13 cellular contexts compared by ENCODE assay signal in genomic region chr19:58379276-58379675, GRCh38. TPM values are rescaled to one million over a fixed set of nuclear protein-coding genes. Genes with fewer than 3 reads are reported as not detected.
DNase-seq lines count a peak whose midpoint lies in the region; ATAC-seq and TF ChIP-seq lines count a peak whose summit lies in the region.
"Had no signal": no experiment of that assay in that cellular context is flagged by ENCODE, and none has a peak within 500 bp of the region (broad histone marks: within the 10 kb centered on the region; RNA-seq: fewer than 3 reads in every experiment).

No MANE protein-coding gene starts in this region.

- H3K4me3 ChIP-seq in fibroblast of lung (replicated peaks in 1 of 4; ENCODE audit: control extremely low read depth in 1 of 4, insufficient read depth in 1 of 4, low read depth in 3 of 4, low read length in 4 of 4), result no peak overlapping the region
- no peak overlapping the region for H3K4me3 ChIP-seq in smooth muscle cell

- DNase-seq in activated naive CD4-positive, alpha-beta T cell treated with anti-CD3 and anti-CD28 coated beads for 36 hours, result no peak
- DNase-seq in activated naive CD4-positive, alpha-beta T cell treated with Interleukin-2 at 50 U/mL for 16 hours, result no peak
- DNase-seq in T-cell, result no peak
- DNase-seq in fibroblast of lung (ENCODE audit: low read depth in 2 of 2), result no peak
- no peak for DNase-seq in smooth muscle cell (lab: John Stamatoyannopoulos, UW; ENCODE audit: unreplicated experiment)
- DNase-seq in COR-L47 (lab: John Stamatoyannopoulos, UW), result no peak
- no peak for DNase-seq in NCI-H2107 (lab: John Stamatoyannopoulos, UW)
- DNase-seq in NCI-H524 treated with DMSO at 0.1 percent for 48 hours (lab: John Stamatoyannopoulos, UW), result no peak
- DNase-seq: NCI-H1092, NCI-H774 had no signal

- no peaks in the 10 kb centered on the region for H3K9me3 Mint-ChIP-seq in activated naive CD4-positive, alpha-beta T cell treated with anti-CD3 and anti-CD28 coated beads for 36 hours
- H3K9me3 Mint-ChIP-seq in T-cell, result no peaks in the 10 kb centered on the region

- no peaks in the 10 kb centered on the region for H4K20me1 ChIP-seq in fibroblast of lung (ENCODE audit: control insufficient read depth, extremely low read depth, insufficient read depth, low read length)
- H4K20me1 ChIP-seq in smooth muscle cell (ENCODE audit: low read depth), result no peaks in the 10 kb centered on the region

- H3K4me1 ChIP-seq in fibroblast of lung (ENCODE audit: control insufficient read depth, extremely low read depth, insufficient read depth, low read length), result peaks cover 4% of the 10 kb centered on the region
- peaks cover 3% of the 10 kb centered on the region for H3K4me1 ChIP-seq in smooth muscle cell (ENCODE audit: low read depth)

- CTCF ChIA-PET in activated naive CD4-positive, alpha-beta T cell treated with anti-CD3 and anti-CD28 coated beads for 36 hours (lab: Charles Lee), result no interaction called here
- CTCF ChIA-PET in T-cell (lab: Charles Lee), result no interaction called here

- H3K27me3 ChIP-seq in fibroblast of lung (ENCODE audit: control insufficient read depth, insufficient read depth, low read length), result no peaks in the 10 kb centered on the region
- no peaks in the 10 kb centered on the region for H3K27me3 ChIP-seq in smooth muscle cell (ENCODE audit: low read depth)

- H3K4me2 ChIP-seq in fibroblast of lung (ENCODE audit: extremely low read depth, insufficient read depth, low read length) (peak overlapping the region; percentile 87), smooth muscle cell (peak overlapping the region; percentile 89)

- POLR2A ChIA-PET in T-cell (lab: Charles Lee), result no interaction called here

- intact Hi-C loops in activated naive CD4-positive, alpha-beta T cell treated with anti-CD3 and anti-CD28 coated beads for 36 hours (cut with micrococcal nuclease), result no loop called here

- H3K27me3 Mint-ChIP-seq in activated naive CD4-positive, alpha-beta T cell treated with anti-CD3 and anti-CD28 coated beads for 36 hours (ENCODE audit: low read depth), result no peaks in the 10 kb centered on the region
- H3K27me3 Mint-ChIP-seq in T-cell, result no peaks in the 10 kb centered on the region

- H3K36me3 ChIP-seq in fibroblast of lung (ENCODE audit: control insufficient read depth, insufficient read depth, low read length) (no peaks in the 10 kb centered on the region), smooth muscle cell (ENCODE audit: low read depth) (no peaks in the 10 kb centered on the region)

- H3F3A ChIP-seq in smooth muscle cell (ENCODE audit: low read depth), result no peaks in the 10 kb centered on the region

- H3K27ac Mint-ChIP-seq in activated naive CD4-positive, alpha-beta T cell treated with anti-CD3 and anti-CD28 coated beads for 36 hours, result peak overlapping the region; percentile 90
- H3K27ac Mint-ChIP-seq in T-cell, result peak overlapping the region; percentile 94

- H3K9ac ChIP-seq in fibroblast of lung (ENCODE audit: insufficient read depth, low read length) (no peak overlapping the region), smooth muscle cell (ENCODE audit: low read depth) (no peak overlapping the region)

- H3K4me1 Mint-ChIP-seq in activated naive CD4-positive, alpha-beta T cell treated with anti-CD3 and anti-CD28 coated beads for 36 hours (ENCODE audit: low read depth), result peaks cover 15% of the 10 kb centered on the region
- peaks cover 24 to 30% (median 28%) of the 10 kb centered on the region in 3 donors for H3K4me1 Mint-ChIP-seq in T-cell

- no peaks in the 10 kb centered on the region for H3K36me3 Mint-ChIP-seq in activated naive CD4-positive, alpha-beta T cell treated with anti-CD3 and anti-CD28 coated beads for 36 hours (ENCODE audit: low read depth)
- H3K36me3 Mint-ChIP-seq in T-cell, result no peaks in the 10 kb centered on the region

- WGBS in smooth muscle cell (ENCODE audit: low lambda C conversion rate), result 93% methylated on average over 6 of the region's 6 CpGs

- H2AFZ ChIP-seq in fibroblast of lung (ENCODE audit: low read length) (no peak overlapping the region), smooth muscle cell (ENCODE audit: low read depth) (no peak overlapping the region)

- H3K27ac ChIP-seq in fibroblast of lung (ENCODE audit: insufficient read depth, low read length) (no peak overlapping the region), smooth muscle cell (ENCODE audit: low read depth) (no peak overlapping the region)

- ATAC-seq in T-cell (replicated peaks in 1 of 4), result no peak

- H3K79me2 ChIP-seq in fibroblast of lung (ENCODE audit: control insufficient read depth, insufficient read depth, low read length) (peaks cover 2% of the 10 kb centered on the region), smooth muscle cell (ENCODE audit: low read depth) (peaks cover 4% of the 10 kb centered on the region)

- no peak for TF ChIP-seq CTCF in fibroblast of lung (conservative IDR thresholded peaks at IDR 0.05 in 1 of 2, IDR thresholded peaks at IDR 0.05 in 1 of 2; ENCODE audit: low read depth in 1 of 2, low read length in 2 of 2)
- TF ChIP-seq CTCF in smooth muscle cell (IDR thresholded peaks at IDR 0.05; ENCODE audit: borderline replicate concordance, insufficient read depth, poor library complexity, severe bottlenecking), result no peak

- H3K4me3 Mint-ChIP-seq in activated naive CD4-positive, alpha-beta T cell treated with anti-CD3 and anti-CD28 coated beads for 36 hours, result peak overlapping the region; percentile 86
- peak overlapping the region; percentile 87 to 95 (median 87) for H3K4me3 Mint-ChIP-seq in T-cell

- H3K9me3 ChIP-seq in fibroblast of lung (ENCODE audit: control insufficient read depth, insufficient read depth, low read depth, low read length), result no peaks in the 10 kb centered on the region
- no peaks in the 10 kb centered on the region for H3K9me3 ChIP-seq in smooth muscle cell (replicated peaks; ENCODE audit: low read depth)

RNA-seq across cellular contexts. Expression of gene ZNF837, which starts 1.6 kb away (rescaled TPM):
- 1 to 10 TPM; 1.7 to 1.9 TPM for total RNA-seq in activated naive CD4-positive, alpha-beta T cell treated with anti-CD3 and anti-CD28 coated beads for 36 hours
- total RNA-seq in T-cell, result 1 to 10 TPM; 1.7 to 6.0 (median 5.0) TPM
- total RNA-seq in fibroblast of lung, result 1.5 and 1.8 TPM in 2 replicates
- polyA plus RNA-seq in fibroblast of lung, result 0.18 and 0.27 TPM in 2 replicates
- polyA plus RNA-seq in fibroblast of lung (2012), result 0.90 and 0.92 TPM in 2 replicates
- polyA minus RNA-seq in fibroblast of lung (ENCODE audit: low replicate concordance), result 0.35 TPM in 1 of 2 replicates, not detected in the other
- total RNA-seq in smooth muscle cell, result 4.4 and 5.9 TPM in 2 replicates
- polyA plus RNA-seq in smooth muscle cell, result 7.8 and 8.4 TPM in 2 replicates

RNA-seq across cellular contexts. Expression of gene RPS5, which starts 7.8 kb away (rescaled TPM):
- 1,000 to 10,000 TPM; 1,806 to 1,853 TPM for total RNA-seq in activated naive CD4-positive, alpha-beta T cell treated with anti-CD3 and anti-CD28 coated beads for 36 hours
- 1,000 to 10,000 TPM; 1,332 to 1,813 (median 1,414) TPM for total RNA-seq in T-cell
- total RNA-seq in fibroblast of lung, result 2,126 and 2,800 TPM in 2 replicates
- 1,173 and 1,532 TPM in 2 replicates for polyA plus RNA-seq in fibroblast of lung
- 1,367 and 1,629 TPM in 2 replicates for polyA plus RNA-seq in fibroblast of lung (2012)
- 1,823 and 1,849 TPM in 2 replicates for polyA minus RNA-seq in fibroblast of lung (ENCODE audit: low replicate concordance)
- total RNA-seq in smooth muscle cell, result 1,602 and 1,773 TPM in 2 replicates
- 650 and 684 TPM in 2 replicates for polyA plus RNA-seq in smooth muscle cell

RNA-seq across cellular contexts. Expression of gene RNF225, which starts 16.2 kb away (rescaled TPM):
- total RNA-seq in activated naive CD4-positive, alpha-beta T cell treated with anti-CD3 and anti-CD28 coated beads for 36 hours, result under 1 TPM in 1 of 2 experiments, not detected in 1; 0.32 TPM
- total RNA-seq in T-cell (1 to 10 TPM in 1 of 5 donors, under 1 TPM in 3, not detected in 1; 0.44 to 1.9 (median 0.51) TPM), fibroblast of lung (under 0.01 TPM in 1 of 2 replicates, not detected in the other), smooth muscle cell (not detected in 2 replicates)
- polyA plus RNA-seq in fibroblast of lung (not detected in 2 replicates), smooth muscle cell (0.96 and 2.2 TPM in 2 replicates)
- polyA plus RNA-seq in fibroblast of lung (2012), result not detected in 2 replicates
- polyA minus RNA-seq in fibroblast of lung (ENCODE audit: low replicate concordance), result not detected in 2 replicates
- total RNA-seq: dermis microvascular lymphatic vessel endothelial cell, glomerular endothelial cell, mesenteric fat pad had no signal

RNA-seq across cellular contexts. Expression of gene ZNF497, which starts 16.7 kb away (rescaled TPM):
- under 1 TPM; 0.40 to 0.41 TPM for total RNA-seq in activated naive CD4-positive, alpha-beta T cell treated with anti-CD3 and anti-CD28 coated beads for 36 hours
- total RNA-seq in T-cell (1 to 10 TPM in 4 of 5 donors, under 1 TPM in 1; 0.98 to 3.4 (median 2.2) TPM), fibroblast of lung (1.5 and 2.5 TPM in 2 replicates), smooth muscle cell (0.58 and 1.3 TPM in 2 replicates)
- polyA plus RNA-seq in fibroblast of lung (0.03 and 0.05 TPM in 2 replicates), smooth muscle cell (4.6 and 6.1 TPM in 2 replicates)
- 0.75 and 0.77 TPM in 2 replicates for polyA plus RNA-seq in fibroblast of lung (2012)
- not detected in 2 replicates for polyA minus RNA-seq in fibroblast of lung (ENCODE audit: low replicate concordance)

RNA-seq across cellular contexts. Expression of gene A1BG, which starts 26.0 kb away (rescaled TPM):
- 1 to 10 TPM; 6.1 to 7.4 TPM for total RNA-seq in activated naive CD4-positive, alpha-beta T cell treated with anti-CD3 and anti-CD28 coated beads for 36 hours
- total RNA-seq in T-cell (10 to 100 TPM; 15.4 to 31.1 (median 19.3) TPM), fibroblast of lung (3.3 and 12.6 TPM in 2 replicates), smooth muscle cell (77.8 and 92.3 TPM in 2 replicates)
- polyA plus RNA-seq in fibroblast of lung (5.0 and 8.3 TPM in 2 replicates), smooth muscle cell (114 and 133 TPM in 2 replicates)
- 29.7 and 31.5 TPM in 2 replicates for polyA plus RNA-seq in fibroblast of lung (2012)
- 1.3 and 1.4 TPM in 2 replicates for polyA minus RNA-seq in fibroblast of lung (ENCODE audit: low replicate concordance)
